11 cellular contexts compared by ENCODE assay signal in genomic region chr12:54051916-54052744, GRCh38. TPM values are rescaled to one million over a fixed set of nuclear protein-coding genes. Genes with fewer than 3 reads are reported as not detected.
A peak's percentile ranks its signal among the peaks of the same experiment; 100 is the strongest.
DNase-seq lines count a peak whose midpoint lies in the region; ATAC-seq and TF ChIP-seq lines count a peak whose summit lies in the region.
"Had no signal": no experiment of that assay in that cellular context is flagged by ENCODE, and none has a peak within 500 bp of the region (broad histone marks: within the 10 kb centered on the region; RNA-seq: fewer than 3 reads in every experiment).

No MANE protein-coding gene starts in this region.

- H3K27me3 ChIP-seq in CD4-positive, alpha-beta memory T cell (ENCODE audit: insufficient read depth, low read length): peaks cover 74% of the 10 kb centered on the region

- TF ChIP-seq POLR2A in GM18505 (IDR thresholded peaks at IDR 0.05; ENCODE audit: borderline replicate concordance, extremely low read depth, insufficient read depth, insufficient read length): no peak

- CTCF ChIA-PET in CD4-positive, alpha-beta memory T cell (lab: Charles Lee; ENCODE audit: partially characterized antibody): interaction anchor here (1.2 to 1.3 kb wide), 2 partner anchors 46 to 149 kb away, joined by 3 to 5 read pairs; no protein-coding TSS in a partner anchor

- no peak overlapping the region for H3K27ac ChIP-seq in CD4-positive, alpha-beta memory T cell (ENCODE audit: low read depth, low read length)
- H3K27ac ChIP-seq in KOPT-K1 (ENCODE audit: low read depth, low read length, poor library complexity, severe bottlenecking): peak overlapping the region; percentile 71

- H3K4me3 ChIP-seq in CD4-positive, alpha-beta memory T cell (ENCODE audit: low read length in 2 of 2): no peak overlapping the region

- no peak for DNase-seq in CD4-positive, alpha-beta memory T cell
- DNase-seq in NCI-H524 (lab: John Stamatoyannopoulos, UW) (no peak), KG1 (lab: John Stamatoyannopoulos, UW) (no peak)
- DNase-seq: NCI-H1694 had no signal

- peaks cover 14 to 52% (median 30%) of the 10 kb centered on the region in 4 donors for H3K4me1 Mint-ChIP-seq in CD4-positive, alpha-beta memory T cell
- H3K4me1 Mint-ChIP-seq in brain (peaks cover 23% of the 10 kb centered on the region), nephron (peaks cover 88% of the 10 kb centered on the region)

- H3K4me3 Mint-ChIP-seq in CD4-positive, alpha-beta memory T cell: peak overlapping the region in 5 of 8 donors; percentile 10 to 55 (median 37)
- H3K4me3 Mint-ChIP-seq in brain (peak overlapping the region in 4 of 5 experiments; percentile 11 to 56 (median 49)), nephron (peak overlapping the region; percentile 62 to 83 (median 69))
- H3K4me3 Mint-ChIP-seq: T-helper 1 cell treated with Interleukin-12 subunit alpha and Interleukin-12 subunit beta and Interleukin-4 antibody, amounts not matched to agents 30 μg/mL and 1 μg/mL, for 36 hours had no signal

- no peaks in the 10 kb centered on the region for H3K36me3 ChIP-seq in CD4-positive, alpha-beta memory T cell (ENCODE audit: insufficient read depth, low read length)
- no peaks in the 10 kb centered on the region for H3K36me3 ChIP-seq in KOPT-K1 (ENCODE audit: insufficient read depth, low read length)

- peaks cover 62 to 69% of the 10 kb centered on the region in 2 donors for H3K27me3 Mint-ChIP-seq in CD4-positive, alpha-beta memory T cell
- peaks cover 100% of the 10 kb centered on the region for H3K27me3 Mint-ChIP-seq in brain
- H3K27me3 Mint-ChIP-seq in nephron (ENCODE audit: low read depth): peaks cover 34% of the 10 kb centered on the region

- TF ChIP-seq CTCF in brain (conservative IDR thresholded peaks at IDR 0.05) (no peak), nephron (IDR thresholded peaks at IDR 0.05; ENCODE audit: unreplicated experiment in 3 of 3) (no peak)

- intact Hi-C loops in CD4-positive, alpha-beta memory T cell (cut with micrococcal nuclease): no loop called here

- H3K4me1 ChIP-seq in CD4-positive, alpha-beta memory T cell (ENCODE audit: insufficient read depth, low read length): peaks cover 38% of the 10 kb centered on the region

- no peak for ATAC-seq in GM18858 (IDR thresholded peaks at IDR 0.05; ENCODE audit: unreplicated experiment)
- no peak for ATAC-seq in GM18505 (IDR thresholded peaks at IDR 0.05; ENCODE audit: unreplicated experiment)

- peaks cover 0 to 7% (median 0%) of the 10 kb centered on the region in 8 donors for H3K9me3 Mint-ChIP-seq in CD4-positive, alpha-beta memory T cell
- H3K9me3 Mint-ChIP-seq in brain (peaks cover 0 to 3% (median 0%) of the 10 kb centered on the region in 5 experiments), nephron (no peaks in the 10 kb centered on the region)
- H3K9me3 Mint-ChIP-seq: T-helper 1 cell treated with Interleukin-12 subunit alpha and Interleukin-12 subunit beta and Interleukin-4 antibody, amounts not matched to agents 30 μg/mL and 1 μg/mL, for 36 hours had no signal

- peak overlapping the region in 2 of 7 donors; percentile 20 to 24 for H3K27ac Mint-ChIP-seq in CD4-positive, alpha-beta memory T cell
- H3K27ac Mint-ChIP-seq in brain: peak overlapping the region in 1 of 5 experiments; percentile 2
- peak overlapping the region; percentile 79 to 90 (median 86) for H3K27ac Mint-ChIP-seq in nephron
- H3K27ac Mint-ChIP-seq: T-helper 1 cell treated with Interleukin-12 subunit alpha and Interleukin-12 subunit beta and Interleukin-4 antibody, amounts not matched to agents 30 μg/mL and 1 μg/mL, for 36 hours had no signal

- no peaks in the 10 kb centered on the region for H3K36me3 Mint-ChIP-seq in CD4-positive, alpha-beta memory T cell
- H3K36me3 Mint-ChIP-seq in brain (no peaks in the 10 kb centered on the region), nephron (ENCODE audit: low read depth) (peaks cover 25% of the 10 kb centered on the region)

- POLR2A ChIA-PET in CD4-positive, alpha-beta memory T cell (lab: Charles Lee; ENCODE audit: partially characterized antibody): no interaction called here

- H3K9me3 ChIP-seq in CD4-positive, alpha-beta memory T cell (ENCODE audit: control insufficient read depth in 1 of 2, low read length in 2 of 2): no peaks in the 10 kb centered on the region
- no peaks in the 10 kb centered on the region for H3K9me3 ChIP-seq in KOPT-K1 (ENCODE audit: insufficient read depth, low read length, poor library complexity, severe bottlenecking)

RNA-seq across cellular contexts. Expression of gene HOXC4, which starts 1.5 kb away (rescaled TPM):
- not detected for total RNA-seq in CD4-positive, alpha-beta memory T cell
- polyA plus RNA-seq in CD4-positive, alpha-beta memory T cell: not detected
- polyA plus RNA-seq in brain (ENCODE audit: insufficient read depth, low read depth, low replicate concordance): not detected

RNA-seq across cellular contexts. Expression of gene HOXC5, which starts 19.3 kb away (rescaled TPM):
- not detected for total RNA-seq in CD4-positive, alpha-beta memory T cell
- not detected for polyA plus RNA-seq in CD4-positive, alpha-beta memory T cell
- polyA plus RNA-seq in brain (ENCODE audit: insufficient read depth, low read depth, low replicate concordance): not detected
- total RNA-seq: left lobe of liver had no signal

RNA-seq across cellular contexts. Expression of gene HOXC6, which starts 23.9 kb away (rescaled TPM):
- total RNA-seq in CD4-positive, alpha-beta memory T cell: not detected
- polyA plus RNA-seq in CD4-positive, alpha-beta memory T cell: not detected
- polyA plus RNA-seq in brain (ENCODE audit: insufficient read depth, low read depth, low replicate concordance): not detected
- total RNA-seq: left lobe of liver had no signal

RNA-seq across cellular contexts. Expression of gene HOXC8, which starts 43.3 kb away (rescaled TPM):
- total RNA-seq in CD4-positive, alpha-beta memory T cell: not detected
- not detected for polyA plus RNA-seq in CD4-positive, alpha-beta memory T cell
- not detected for polyA plus RNA-seq in brain (ENCODE audit: insufficient read depth, low read depth, low replicate concordance)
- total RNA-seq: left lobe of liver had no signal

RNA-seq across cellular contexts. Expression of gene HOXC9, which starts 52.2 kb away (rescaled TPM):
- not detected for total RNA-seq in CD4-positive, alpha-beta memory T cell
- not detected for polyA plus RNA-seq in CD4-positive, alpha-beta memory T cell
- not detected for polyA plus RNA-seq in brain (ENCODE audit: insufficient read depth, low read depth, low replicate concordance)
- total RNA-seq: left lobe of liver had no signal
